In the genomic region with DNA sequence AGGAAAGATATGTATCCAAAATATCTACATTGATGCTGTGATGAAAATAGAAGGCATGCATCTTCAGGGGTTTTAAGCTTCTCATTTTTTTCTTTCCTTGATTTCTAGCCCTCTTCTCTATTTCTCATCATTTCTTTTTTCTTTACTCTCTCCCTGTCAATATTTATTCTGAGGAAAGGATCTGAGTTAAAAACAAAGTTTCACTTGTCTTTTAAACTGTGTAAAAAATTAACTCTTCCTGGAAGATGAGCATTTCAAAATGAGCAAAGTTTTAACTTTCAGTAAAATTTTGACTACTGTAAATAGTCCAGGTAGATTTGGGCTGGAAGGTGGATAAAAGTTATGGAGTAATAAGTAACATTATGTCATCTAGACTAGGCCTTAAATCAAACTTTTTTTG, we compare ENCODE assay signal across 21 cellular contexts.
"Had no signal": no experiment of that assay in that cellular context is flagged by ENCODE, and none has a peak within 500 bp of the region (broad histone marks: within the 10 kb centered on the region; RNA-seq: fewer than 3 reads in every experiment).

No MANE protein-coding gene starts in this region.

- H3K27me3 ChIP-seq: Peyer's patch, SJSA1 had no signal

- H3K36me3 ChIP-seq: Peyer's patch, SJSA1 had no signal

- DNase-seq: Karpas-422, MM.1S, MV-4-11, NCI-H1694 treated with DMSO at 0.1 percent for 48 hours, NCI-H187 treated with DMSO at 0.1 percent for 48 hours, NCI-H2029, NCI-H2171 treated with DMSO at 0.1 percent for 48 hours, NCI-H2227 treated with DMSO at 0.1 percent for 48 hours, NCI-H446, NCI-H510A treated with DMSO at 0.1 percent for 48 hours, NCI-H524 treated with DMSO at 0.1 percent for 48 hours, NCI-H526 treated with DMSO at 0.1 percent for 48 hours, NCI-H774, OCI-M1, Peyer's patch, Right ventricle myocardium superior, RPMI8226, SHP77 treated with DMSO at 0.1 percent for 48 hours, SK-N-SH had no signal

- H3K27ac ChIP-seq: KMS-11, Peyer's patch, SJSA1 had no signal

- H3K4me3 ChIP-seq: Peyer's patch, SJSA1 had no signal

- H3K4me1 ChIP-seq: Peyer's patch, SJSA1 had no signal

- H3K9me2 ChIP-seq: SK-N-SH had no signal

- H3K4me2 ChIP-seq: KMS-11, SK-N-SH had no signal

- H3K9ac ChIP-seq: KMS-11, SK-N-SH had no signal

- H3K9me3 ChIP-seq: Peyer's patch, SJSA1, SK-N-SH had no signal
